19 cellular contexts compared by ENCODE assay signal in genomic region chr17:65697661-65698060, GRCh38.
DNase-seq lines count a peak whose midpoint lies in the region; ATAC-seq, FAIRE-seq and TF ChIP-seq lines count a peak whose summit lies in the region.
"Had no signal": no experiment of that assay in that cellular context is flagged by ENCODE, and none has a peak within 500 bp of the region (broad histone marks: within the 10 kb centered on the region; RNA-seq: fewer than 3 reads in every experiment).

No MANE protein-coding gene starts in this region.

- DNase-seq in HAP-1 (ENCODE audit: low spot score in 2 of 2): peak; percentile 40 to 85
- no peak for DNase-seq in SJSA1 (ENCODE audit: low read depth in 1 of 2, low spot score in 2 of 2)
- no peak for DNase-seq in osteocyte (ENCODE audit: extremely low spot score, unreplicated experiment)
- no peak for DNase-seq in stimulated activated naive CD4-positive, alpha-beta T cell (lab: John Stamatoyannopoulos, UW)
- DNase-seq in esophagus muscularis mucosa (ENCODE audit: extremely low spot score): no peak
- no peak for DNase-seq in GM12891 (ENCODE audit: insufficient read length, low spot score)
- DNase-seq: activated effector memory CD4-positive, alpha-beta T cell treated with anti-CD3 and anti-CD28 coated beads, Interleukin-2, amount 50 U/mL, for 16 hours; adrenal gland; AML-193; NCI-H187; NCI-H510A; retina; T1000 had no signal

- intact Hi-C loops in esophagus muscularis mucosa (cut with DNase I): no loop called here

- FAIRE-seq in GM12891 (lab: Jason Lieb, UNC): no peak
- FAIRE-seq: frontal cortex had no signal

- H3K27ac ChIP-seq in SJSA1: peak overlapping the region; percentile 48
- no peak overlapping the region for H3K27ac ChIP-seq in iPS-18a (ENCODE audit: low read length)
- H3K27ac ChIP-seq in esophagus muscularis mucosa (replicated peaks in 1 of 4): no peak overlapping the region
- H3K27ac ChIP-seq: adrenal gland had no signal

- H3K4me1 ChIP-seq in HAP-1 (peaks cover 4% of the 10 kb centered on the region), SJSA1 (replicated peaks) (peaks cover 31% of the 10 kb centered on the region), iPS-18a (ENCODE audit: control insufficient read depth, low read depth, low read length) (peaks cover 44% of the 10 kb centered on the region), esophagus muscularis mucosa (peaks cover 0 to 8% (median 3%) of the 10 kb centered on the region in 4 donors)

- H3K27me3 Mint-ChIP-seq in osteocyte (ENCODE audit: unreplicated experiment): no peaks in the 10 kb centered on the region

- H3K27ac Mint-ChIP-seq in osteocyte (ENCODE audit: unreplicated experiment): peak overlapping the region; percentile 79
- H3K27ac Mint-ChIP-seq: IgD-negative memory B cell; natural killer cell treated with Interleukin-12 subunit alpha and Interleukin-12 subunit beta and Interleukin-15 and Interleukin-18, amount 100 ng/mL, for 72 hours had no signal

- no peak for ATAC-seq in GM18498 (IDR thresholded peaks at IDR 0.05; ENCODE audit: unreplicated experiment)
- ATAC-seq: natural killer cell treated with Interleukin-12 subunit alpha and Interleukin-12 subunit beta and Interleukin-15 and Interleukin-18, amount 100 ng/mL, for 72 hours had no signal

- H3K4me3 ChIP-seq in HAP-1: no peak overlapping the region
- no peak overlapping the region for H3K4me3 ChIP-seq in SJSA1
- peak overlapping the region; percentile 30 for H3K4me3 ChIP-seq in iPS-18a (ENCODE audit: low read length)
- H3K4me3 ChIP-seq in esophagus muscularis mucosa: no peak overlapping the region
- H3K4me3 ChIP-seq: adrenal gland, lung had no signal

- H3K4me1 Mint-ChIP-seq in osteocyte (ENCODE audit: unreplicated experiment): peaks cover 36% of the 10 kb centered on the region

- in situ Hi-C loops in HAP-1 (cut with MboI; ENCODE audit: low sequenced_read_pairs): no loop called here

- no peaks in the 10 kb centered on the region for H3K36me3 Mint-ChIP-seq in osteocyte (ENCODE audit: unreplicated experiment)
- H3K36me3 Mint-ChIP-seq: IgD-negative memory B cell; natural killer cell treated with Interleukin-12 subunit alpha and Interleukin-12 subunit beta and Interleukin-15 and Interleukin-18, amount 100 ng/mL, for 72 hours had no signal

- TF ChIP-seq CTCF in osteocyte (IDR thresholded peaks at IDR 0.05) (no peak), esophagus muscularis mucosa (IDR thresholded peaks at IDR 0.05) (no peak)

- H3K9me3 Mint-ChIP-seq in osteocyte (ENCODE audit: unreplicated experiment): no peaks in the 10 kb centered on the region
- H3K9me3 Mint-ChIP-seq: natural killer cell treated with Interleukin-12 subunit alpha and Interleukin-12 subunit beta and Interleukin-15 and Interleukin-18, amount 100 ng/mL, for 72 hours had no signal

- TF ChIP-seq EP300 in esophagus muscularis mucosa (IDR thresholded peaks at IDR 0.05): no peak

- WGBS in esophagus muscularis mucosa: 92% methylated on average over 4 of the region's 4 CpGs

- H3K36me3 ChIP-seq in HAP-1 (replicated peaks) (no peaks in the 10 kb centered on the region), SJSA1 (no peaks in the 10 kb centered on the region), iPS-18a (ENCODE audit: control insufficient read depth, low read depth, low read length) (no peaks in the 10 kb centered on the region), esophagus muscularis mucosa (no peaks in the 10 kb centered on the region)
- H3K36me3 ChIP-seq: adrenal gland had no signal

- H3K9me3 ChIP-seq in HAP-1 (no peaks in the 10 kb centered on the region), SJSA1 (replicated peaks) (no peaks in the 10 kb centered on the region), iPS-18a (ENCODE audit: control insufficient read depth, low read depth, low read length) (no peaks in the 10 kb centered on the region), esophagus muscularis mucosa (no peaks in the 10 kb centered on the region)
- H3K9me3 ChIP-seq: adrenal gland had no signal

- H3K27me3 ChIP-seq in HAP-1 (ENCODE audit: low read depth) (peaks cover 6% of the 10 kb centered on the region; the same call in 1 of the 2 replicates), SJSA1 (replicated peaks) (no peaks in the 10 kb centered on the region), iPS-18a (ENCODE audit: control insufficient read depth, insufficient read depth, low read length) (no peaks in the 10 kb centered on the region), esophagus muscularis mucosa (no peaks in the 10 kb centered on the region)
- H3K27me3 ChIP-seq: adrenal gland had no signal

- H3K9ac ChIP-seq in iPS-18a (ENCODE audit: low read length): no peak overlapping the region

- no peak overlapping the region for H3K4me3 Mint-ChIP-seq in osteocyte (ENCODE audit: unreplicated experiment)
- H3K4me3 Mint-ChIP-seq: IgD-negative memory B cell; natural killer cell treated with Interleukin-12 subunit alpha and Interleukin-12 subunit beta and Interleukin-15 and Interleukin-18, amount 100 ng/mL, for 72 hours had no signal

- TF ChIP-seq POLR2A in esophagus muscularis mucosa (IDR thresholded peaks at IDR 0.05; ENCODE audit: low read depth) (no peak), GM12891 (IDR thresholded peaks at IDR 0.05; ENCODE audit: low read depth, low read length) (no peak)

TF ChIP-seq in GM12891, 5 proteins besides CTCF, POLR2A, EP300 and RAD21:
- TF ChIP-seq POLR2AphosphoS5 (IDR thresholded peaks at IDR 0.05; ENCODE audit: low read depth, low read length) (no peak), TAF1 (IDR thresholded peaks at IDR 0.05; ENCODE audit: low read depth, low read length) (no peak), PAX5 (IDR thresholded peaks at IDR 0.05; ENCODE audit: insufficient read depth, low read length, severe bottlenecking) (no peak), SPI1 (IDR thresholded peaks at IDR 0.05; ENCODE audit: low read depth, low read length) (no peak), POU2F2 (IDR thresholded peaks at IDR 0.05; ENCODE audit: low read depth, low read length) (no peak)

Comparison
In these comparisons a context has a peak if more than half of its experiments do, and no peak if none do; other contexts are left out.
1. DNase-seq: peak in HAP-1 (2 of 2); none in SJSA1 (0 of 2), osteocyte (single experiment), stimulated activated naive CD4-positive, alpha-beta T cell (0 of 6), esophagus muscularis mucosa (single experiment) and GM12891 (single experiment).